11 cellular contexts compared by ENCODE assay signal in genomic region chr3:107884719-107885460, GRCh38.
DNase-seq lines count a peak whose midpoint lies in the region; ATAC-seq and TF ChIP-seq lines count a peak whose summit lies in the region.
"Had no signal": no experiment of that assay in that cellular context is flagged by ENCODE, and none has a peak within 500 bp of the region (broad histone marks: within the 10 kb centered on the region; RNA-seq: fewer than 3 reads in every experiment).

No MANE protein-coding gene starts in this region.

- no peaks in the 10 kb centered on the region for H3K4me1 ChIP-seq in endodermal cell (ENCODE audit: control insufficient read depth, insufficient read depth, low read length)

- no peaks in the 10 kb centered on the region for H3K4me1 Mint-ChIP-seq in endodermal cell
- H3K4me1 Mint-ChIP-seq in natural killer cell treated with Interleukin-12 subunit alpha and Interleukin-12 subunit beta and Interleukin-15 and Interleukin-18, amount 100 ng/mL, for 72 hours (ENCODE audit: low read depth in 2 of 2): no peaks in the 10 kb centered on the region
- H3K4me1 Mint-ChIP-seq: activated CD4-positive, alpha-beta T cell treated with anti-CD3 and anti-CD28 coated beads for 36 hours had no signal

- H3K27me3 Mint-ChIP-seq in endodermal cell (ENCODE audit: insufficient read depth): no peaks in the 10 kb centered on the region
- H3K27me3 Mint-ChIP-seq in natural killer cell treated with Interleukin-12 subunit alpha and Interleukin-12 subunit beta and Interleukin-15 and Interleukin-18, amount 100 ng/mL, for 72 hours: peaks cover 0 to 8% of the 10 kb centered on the region in 2 donors

- H3K27ac ChIP-seq in endodermal cell (ENCODE audit: low read depth, low read length): no peak overlapping the region

- H3K27me3 ChIP-seq in endodermal cell (ENCODE audit: control insufficient read depth, insufficient read depth, low read length, poor library complexity, severe bottlenecking): no peaks in the 10 kb centered on the region

- H3K36me3 Mint-ChIP-seq in endodermal cell (ENCODE audit: low read depth): peaks cover 2% of the 10 kb centered on the region
- H3K36me3 Mint-ChIP-seq in natural killer cell treated with Interleukin-12 subunit alpha and Interleukin-12 subunit beta and Interleukin-15 and Interleukin-18, amount 100 ng/mL, for 72 hours: peaks cover 10% of the 10 kb centered on the region

- ATAC-seq in HG03457 (IDR thresholded peaks at IDR 0.05; ENCODE audit: unreplicated experiment): no peak
- no peak for ATAC-seq in natural killer cell treated with Interleukin-12 subunit alpha and Interleukin-12 subunit beta and Interleukin-15 and Interleukin-18, amount 100 ng/mL, for 72 hours
- ATAC-seq: activated CD4-positive, alpha-beta T cell treated with anti-CD3 and anti-CD28 coated beads for 36 hours had no signal

- H3K9me3 ChIP-seq in endodermal cell (ENCODE audit: control insufficient read depth, low read length): peaks cover 8% of the 10 kb centered on the region

- peak; percentile 58 for TF ChIP-seq CTCF in endodermal cell (conservative IDR thresholded peaks at IDR 0.05)
- peak; percentile 46 for TF ChIP-seq CTCF in retinal pigment epithelial cell (conservative IDR thresholded peaks at IDR 0.05; ENCODE audit: low read depth, low read length)

- H3K4me3 ChIP-seq in endodermal cell (ENCODE audit: low read length) (no peak overlapping the region), retinal pigment epithelial cell (ENCODE audit: low read length) (no peak overlapping the region)

- H3K27ac Mint-ChIP-seq in endodermal cell: no peak overlapping the region
- no peak overlapping the region for H3K27ac Mint-ChIP-seq in natural killer cell treated with Interleukin-12 subunit alpha and Interleukin-12 subunit beta and Interleukin-15 and Interleukin-18, amount 100 ng/mL, for 72 hours
- H3K27ac Mint-ChIP-seq: activated CD4-positive, alpha-beta T cell treated with anti-CD3 and anti-CD28 coated beads for 36 hours had no signal

- H3K36me3 ChIP-seq in endodermal cell (ENCODE audit: control insufficient read depth, insufficient read depth, low read length): no peaks in the 10 kb centered on the region

- peaks cover 10% of the 10 kb centered on the region for H3K9me3 Mint-ChIP-seq in endodermal cell
- no peaks in the 10 kb centered on the region for H3K9me3 Mint-ChIP-seq in natural killer cell treated with Interleukin-12 subunit alpha and Interleukin-12 subunit beta and Interleukin-15 and Interleukin-18, amount 100 ng/mL, for 72 hours

- H3K9ac ChIP-seq in endodermal cell (ENCODE audit: extremely low read depth, low read length, poor library complexity, severe bottlenecking): no peak overlapping the region

- 48 to 68% methylated on average over 2 of the region's 2 CpGs for WGBS in endodermal cell (ENCODE audit: insufficient coverage in 1 of 2, insufficient read length in 1 of 2), 2 experiments

- DNase-seq in NCI-H1436 (lab: John Stamatoyannopoulos, UW): peak; percentile 13
- no peak for DNase-seq in NCI-H1436 treated with DMSO at 0.1 percent for 48 hours (lab: John Stamatoyannopoulos, UW)
- peak; percentile 31 for DNase-seq in NCI-H2107 (lab: John Stamatoyannopoulos, UW)
- DNase-seq in endodermal cell: no peak
- no peak for DNase-seq in retinal pigment epithelial cell (ENCODE audit: low read depth)
- no peak for DNase-seq in natural killer cell treated with Interleukin-12 subunit alpha and Interleukin-12 subunit beta and Interleukin-15 and Interleukin-18, amount 100 ng/mL, for 72 hours (ENCODE audit: low spot score)
- DNase-seq in ecto neural progenitor cell (ENCODE audit: low spot score): no peak
- DNase-seq: activated CD4-positive, alpha-beta T cell treated with anti-CD3 and anti-CD28 coated beads for 36 hours; NCI-H748 treated with DMSO at 0.1 percent for 48 hours; posterior cingulate gyrus had no signal

- no peak overlapping the region for H3K4me3 Mint-ChIP-seq in endodermal cell
- H3K4me3 Mint-ChIP-seq in natural killer cell treated with Interleukin-12 subunit alpha and Interleukin-12 subunit beta and Interleukin-15 and Interleukin-18, amount 100 ng/mL, for 72 hours: no peak overlapping the region
- H3K4me3 Mint-ChIP-seq: activated CD4-positive, alpha-beta T cell treated with anti-CD3 and anti-CD28 coated beads for 36 hours had no signal

Comparison
In these comparisons a context has a peak if more than half of its experiments do, and no peak if none do; other contexts are left out.
1. DNase-seq: peak in NCI-H1436 (single experiment) and NCI-H2107 (single experiment); none in NCI-H1436 treated with DMSO at 0.1 percent for 48 hours (single experiment), endodermal cell (single experiment), retinal pigment epithelial cell (single experiment), natural killer cell treated with Interleukin-12 subunit alpha and Interleukin-12 subunit beta and Interleukin-15 and Interleukin-18, amount 100 ng/mL, for 72 hours (single experiment) and ecto neural progenitor cell (single experiment).